ENCODE assay signal across 8 cellular contexts in genomic region chr2:55282110-55282917, GRCh38. TPM values are rescaled to one million over a fixed set of nuclear protein-coding genes. Genes with fewer than 3 reads are reported as not detected.
DNase-seq lines count a peak whose midpoint lies in the region; ATAC-seq lines count a peak whose summit lies in the region.

No MANE protein-coding gene starts in this region.

- DNase-seq in CD8-positive, alpha-beta memory T cell = peak; percentile 81 to 92 (median 85)
- DNase-seq in HPDE6-E6E7 (ENCODE audit: extremely low spot score) = peak; percentile 57
- peak; percentile 72 for DNase-seq in NT2/D1 (ENCODE audit: low read depth, low spot score)
- DNase-seq in activated T-cell treated with anti-CD3 and anti-CD28 coated beads for 1 hour (ENCODE audit: low read depth) = peak; percentile 82
- DNase-seq in epithelial cell of prostate (ENCODE audit: low read depth, low spot score) = peak; percentile 39
- peak; percentile 62 to 71 for DNase-seq in stimulated activated CD8-positive, alpha-beta memory T cell treated with anti-CD3 and anti-CD28 coated beads, Interleukin-4, amount 100 ng/mL, for 4 hours (ENCODE audit: low read depth in 2 of 2, low spot score in 1 of 2)

- peaks cover 0 to 11% (median 0%) of the 10 kb centered on the region in 3 donors for H3K36me3 Mint-ChIP-seq in CD8-positive, alpha-beta memory T cell

- POLR2A ChIA-PET in CD8-positive, alpha-beta memory T cell (lab: Charles Lee) = interaction anchor here (0.6 to 1.8 kb wide), 4 partner anchors 12 to 276 kb away, joined by 3 to 14 read pairs (median 4); partner anchors contain the start of genes CLHC1 and RPS27A

- H3K27ac ChIP-seq in CD8-positive, alpha-beta memory T cell (ENCODE audit: low read depth, low read length) = peak overlapping the region; percentile 89
- H3K27ac ChIP-seq in epithelial cell of prostate (peak overlapping the region; percentile 74), mucosa of rectum (ENCODE audit: low read depth in 2 of 2, low read length in 2 of 2) (peak overlapping the region; percentile 90 to 93)

- no peaks in the 10 kb centered on the region for H3K27me3 Mint-ChIP-seq in CD8-positive, alpha-beta memory T cell

- CTCF ChIA-PET in CD8-positive, alpha-beta memory T cell (lab: Charles Lee) = no interaction called here

- peaks cover 26 to 50% (median 30%) of the 10 kb centered on the region in 3 donors for H3K4me1 Mint-ChIP-seq in CD8-positive, alpha-beta memory T cell

- no peaks in the 10 kb centered on the region for H3K9me3 Mint-ChIP-seq in CD8-positive, alpha-beta memory T cell

- H3K4me3 ChIP-seq in CD8-positive, alpha-beta memory T cell (ENCODE audit: low read length) = peak overlapping the region; percentile 84
- H3K4me3 ChIP-seq in NT2/D1 (ENCODE audit: insufficient read length, low read depth) = peak overlapping the region; percentile 68
- peak overlapping the region; percentile 85 to 90 for H3K4me3 ChIP-seq in mucosa of rectum (ENCODE audit: low read length in 2 of 2)

- H3K9me3 ChIP-seq in CD8-positive, alpha-beta memory T cell (ENCODE audit: low read length) = no peaks in the 10 kb centered on the region
- H3K9me3 ChIP-seq in NT2/D1 (ENCODE audit: insufficient read depth, low read length) (no peaks in the 10 kb centered on the region), mucosa of rectum (ENCODE audit: control insufficient read depth in 2 of 2, low read length in 2 of 2) (no peaks in the 10 kb centered on the region)

- peak; percentile 98 for ATAC-seq in GM19467 (IDR thresholded peaks at IDR 0.05; ENCODE audit: unreplicated experiment)

- H3K4me3 Mint-ChIP-seq in CD8-positive, alpha-beta memory T cell = peak overlapping the region; percentile 90 to 97 (median 92)

- H3K36me3 ChIP-seq in CD8-positive, alpha-beta memory T cell (ENCODE audit: insufficient read depth, low read length) = no peaks in the 10 kb centered on the region
- H3K36me3 ChIP-seq in NT2/D1 (ENCODE audit: insufficient read depth, insufficient read length, low read length) (no peaks in the 10 kb centered on the region), mucosa of rectum (ENCODE audit: control insufficient read depth in 2 of 2, insufficient read depth in 2 of 2, low read length in 2 of 2) (no peaks in the 10 kb centered on the region)

- peaks cover 18% of the 10 kb centered on the region for H3K4me1 ChIP-seq in CD8-positive, alpha-beta memory T cell (ENCODE audit: insufficient read depth, low read length)
- H3K4me1 ChIP-seq in NT2/D1 (ENCODE audit: insufficient read depth, insufficient read length) (no peaks in the 10 kb centered on the region), mucosa of rectum (ENCODE audit: control insufficient read depth in 2 of 2, insufficient read depth in 2 of 2, low read length in 2 of 2) (peaks cover 3 to 16% of the 10 kb centered on the region in 2 donors)

- H3K27me3 ChIP-seq in CD8-positive, alpha-beta memory T cell (ENCODE audit: insufficient read depth, low read length, poor library complexity, severe bottlenecking) = no peaks in the 10 kb centered on the region
- no peaks in the 10 kb centered on the region for H3K27me3 ChIP-seq in NT2/D1 (ENCODE audit: insufficient read depth, insufficient read length)
- H3K27me3 ChIP-seq in mucosa of rectum (ENCODE audit: control insufficient read depth in 2 of 2, insufficient read depth in 2 of 2, low read length in 2 of 2) = no peaks in the 10 kb centered on the region

- H3K9ac ChIP-seq in NT2/D1 (ENCODE audit: insufficient read length, low read depth) = peak overlapping the region; percentile 93
- peak overlapping the region; percentile 85 to 87 for H3K9ac ChIP-seq in mucosa of rectum (ENCODE audit: low read depth in 1 of 2, low read length in 2 of 2)

- H3K27ac Mint-ChIP-seq in CD8-positive, alpha-beta memory T cell = peak overlapping the region; percentile 93 to 100 (median 98)

RNA-seq across cellular contexts. Expression of gene MTIF2, which starts 13.3 kb away (rescaled TPM):
- 10 to 100 TPM; 58.3 to 58.9 TPM for total RNA-seq in CD8-positive, alpha-beta memory T cell
- polyA plus RNA-seq in CD8-positive, alpha-beta memory T cell = 19.5 TPM

RNA-seq across cellular contexts. Expression of gene RPS27A, which starts 49.8 kb away (rescaled TPM):
- 1,000 to 10,000 TPM; 1,155 to 1,172 TPM for total RNA-seq in CD8-positive, alpha-beta memory T cell
- 3,070 TPM for polyA plus RNA-seq in CD8-positive, alpha-beta memory T cell

RNA-seq across cellular contexts. Expression of gene CLHC1, which starts 50.2 kb away (rescaled TPM):
- 1 to 10 TPM; 8.4 to 9.8 TPM for total RNA-seq in CD8-positive, alpha-beta memory T cell
- 1.1 TPM for polyA plus RNA-seq in CD8-positive, alpha-beta memory T cell

Comparison
In these comparisons a context has a peak if more than half of its experiments do, and no peak if none do; other contexts are left out.
1. Peak in every context shown above with its lines: DNase-seq, ATAC-seq, H3K4me3 ChIP-seq and H3K27ac ChIP-seq.